ENCODE assay signal across 11 cellular contexts in genomic region chr18:58101291-58101706, GRCh38. TPM values are rescaled to one million over a fixed set of nuclear protein-coding genes. Genes with fewer than 3 reads are reported as not detected.
A peak's percentile ranks its signal among the peaks of the same experiment; 100 is the strongest.
DNase-seq lines count a peak whose midpoint lies in the region; ATAC-seq and TF ChIP-seq lines count a peak whose summit lies in the region.
"Had no signal": no experiment of that assay in that cellular context is flagged by ENCODE, and none has a peak within 500 bp of the region (broad histone marks: within the 10 kb centered on the region; RNA-seq: fewer than 3 reads in every experiment).

No MANE protein-coding gene starts in this region.

- H3K9me3 Mint-ChIP-seq in brain = peaks cover 0 to 4% (median 0%) of the 10 kb centered on the region in 5 experiments
- H3K9me3 Mint-ChIP-seq in activated T-cell treated with anti-CD3 and anti-CD28 coated beads, Interleukin-2, amount 50 U/mL, for 72 hours = no peaks in the 10 kb centered on the region

- H3K36me3 Mint-ChIP-seq in brain = peaks cover 22% of the 10 kb centered on the region
- H3K36me3 Mint-ChIP-seq in activated T-cell treated with anti-CD3 and anti-CD28 coated beads, Interleukin-2, amount 50 U/mL, for 72 hours (ENCODE audit: insufficient read depth in 2 of 2) = no peaks in the 10 kb centered on the region

- peak; percentile 44 for ATAC-seq in GM19043 (IDR thresholded peaks at IDR 0.05; ENCODE audit: low read depth, unreplicated experiment)
- ATAC-seq in HG03108 (IDR thresholded peaks at IDR 0.05; ENCODE audit: unreplicated experiment) = peak; percentile 48
- ATAC-seq in HG03432 (IDR thresholded peaks at IDR 0.05; ENCODE audit: unreplicated experiment) = no peak
- no peak for ATAC-seq in activated T-cell treated with anti-CD3 and anti-CD28 coated beads, Interleukin-2, amount 50 U/mL, for 72 hours (replicated peaks in 1 of 2)

- no peak for TF ChIP-seq CTCF in brain (conservative IDR thresholded peaks at IDR 0.05)

- peak overlapping the region in 4 of 5 experiments; percentile 86 to 98 (median 90) for H3K27ac Mint-ChIP-seq in brain
- no peak overlapping the region for H3K27ac Mint-ChIP-seq in activated T-cell treated with anti-CD3 and anti-CD28 coated beads, Interleukin-2, amount 50 U/mL, for 72 hours

- DNase-seq in putamen (ENCODE audit: low spot score) = peak; percentile 96
- no peak for DNase-seq in GF-D8 (lab: John Stamatoyannopoulos, UW)
- no peak for DNase-seq in stimulated activated CD4-positive, alpha-beta T cell treated with anti-CD3 and anti-CD28 coated beads, Interleukin-12 subunit alpha, Interleukin-12 subunit beta, amount 100 ng/mL, for 4 hours
- DNase-seq in activated T-cell treated with anti-CD3 and anti-CD28 coated beads, Interleukin-2, amount 50 U/mL, for 72 hours = no peak
- DNase-seq: NCI-H446 treated with DMSO at 0.1 percent for 48 hours, SHP77, WERI-Rb-1 had no signal

- H3K27me3 Mint-ChIP-seq in brain = no peaks in the 10 kb centered on the region
- peaks cover 14% of the 10 kb centered on the region for H3K27me3 Mint-ChIP-seq in activated T-cell treated with anti-CD3 and anti-CD28 coated beads, Interleukin-2, amount 50 U/mL, for 72 hours (ENCODE audit: low read depth)

- peaks cover 96% of the 10 kb centered on the region for H3K4me1 Mint-ChIP-seq in brain
- peaks cover 7% of the 10 kb centered on the region for H3K4me1 Mint-ChIP-seq in activated T-cell treated with anti-CD3 and anti-CD28 coated beads, Interleukin-2, amount 50 U/mL, for 72 hours (ENCODE audit: low read depth)

- H3K4me3 Mint-ChIP-seq in brain = peak overlapping the region in 4 of 5 experiments; percentile 3 to 66 (median 64)
- H3K4me3 Mint-ChIP-seq in activated T-cell treated with anti-CD3 and anti-CD28 coated beads, Interleukin-2, amount 50 U/mL, for 72 hours = no peak overlapping the region

RNA-seq across cellular contexts. Expression of gene NEDD4L, which starts 57.3 kb away (rescaled TPM):
- polyA plus RNA-seq in brain (ENCODE audit: insufficient read depth, low read depth, low replicate concordance) = 38.5 TPM
- 1 to 10 TPM; 5.0 to 7.3 TPM for total RNA-seq in activated T-cell treated with anti-CD3 and anti-CD28 coated beads, Interleukin-2, amount 50 U/mL, for 72 hours

Comparison
In these comparisons a context has a peak if more than half of its experiments do, and no peak if none do; other contexts are left out.
1. ATAC-seq: peak in GM19043 (single experiment) and HG03108 (single experiment); none in HG03432 (single experiment) and activated T-cell treated with anti-CD3 and anti-CD28 coated beads, Interleukin-2, amount 50 U/mL, for 72 hours (0 of 2).
2. H3K4me3 Mint-ChIP-seq: peak in brain (4 of 5); none in activated T-cell treated with anti-CD3 and anti-CD28 coated beads, Interleukin-2, amount 50 U/mL, for 72 hours (0 of 2).